In the genomic region with DNA sequence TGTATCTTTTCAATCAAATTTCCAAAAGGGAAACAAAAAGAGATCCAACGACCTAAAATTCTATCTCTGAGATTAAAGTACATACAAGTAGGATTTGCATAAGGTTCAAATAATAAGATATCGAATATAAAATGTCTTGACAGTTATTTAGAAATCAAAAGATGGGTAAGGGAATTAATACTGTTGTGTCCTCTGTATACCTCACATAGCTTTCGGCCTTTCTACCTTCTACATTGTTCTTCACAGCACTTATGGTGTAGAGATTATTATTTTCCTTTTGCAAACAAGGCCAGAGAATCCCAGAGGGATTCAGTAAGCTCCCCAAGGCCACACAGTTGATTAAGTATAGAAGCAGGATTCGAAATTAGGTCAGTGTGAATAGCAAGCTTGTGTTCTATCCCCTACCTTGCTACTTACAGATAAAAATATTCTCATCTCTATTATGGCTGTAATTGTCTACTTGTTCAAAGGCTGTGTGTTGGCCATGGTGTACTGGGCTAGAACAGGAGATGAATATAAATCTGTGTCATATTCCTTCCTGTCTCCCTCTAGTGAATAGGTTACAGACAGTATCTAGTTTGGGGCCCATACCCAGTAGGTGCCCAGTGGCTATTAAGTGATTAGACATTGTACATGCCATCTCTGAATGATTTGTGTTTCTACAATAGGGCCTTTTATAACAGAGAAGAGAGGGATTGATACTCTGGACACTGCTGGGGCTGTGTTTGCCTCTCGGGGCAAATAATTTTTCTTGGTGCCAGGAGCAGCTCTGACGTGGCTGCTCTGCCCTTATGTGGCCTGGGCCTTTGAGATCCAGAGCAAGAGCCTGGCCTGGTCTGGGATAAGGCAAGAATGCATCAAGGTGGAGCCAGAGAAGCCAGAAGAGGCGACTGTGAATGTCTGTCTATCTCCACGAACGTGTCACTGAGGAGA, we compare ENCODE assay signal across 11 cellular contexts.
A peak's percentile ranks its signal among the peaks of the same experiment; 100 is the strongest.
DNase-seq lines count a peak whose midpoint lies in the region; ATAC-seq and TF ChIP-seq lines count a peak whose summit lies in the region.
"Had no signal": no experiment of that assay in that cellular context is flagged by ENCODE, and none has a peak within 500 bp of the region (broad histone marks: within the 10 kb centered on the region; RNA-seq: fewer than 3 reads in every experiment).

No MANE protein-coding gene starts in this region.

- H3K4me3 Mint-ChIP-seq in mesothelial cell of epicardium = no peak overlapping the region
- H3K4me3 Mint-ChIP-seq: CD4-positive, CD25-positive, alpha-beta regulatory T cell had no signal

- intact Hi-C loops in body of pancreas (cut with DNase I) (no loop called here), sigmoid colon (cut with DNase I) (no loop called here)

- no peak for TF ChIP-seq EP300 in sigmoid colon (IDR thresholded peaks at IDR 0.05)

- H3K27ac ChIP-seq in body of pancreas (peak overlapping the region; percentile 46 to 81 (median 80)), sigmoid colon (peak overlapping the region in 3 of 4 donors; percentile 41 to 68 (median 67))

- DNase-seq in HCEC 1CT (peak; percentile 4), body of pancreas (no peak), hypothalamus (lab: John Stamatoyannopoulos, UW) (peak in 43 of 51 donors; percentile 2 to 82 (median 24)), sigmoid colon (no peak), mesothelial cell of epicardium (ENCODE audit: low spot score in 2 of 2, unreplicated experiment in 2 of 2) (no peak), NCI-H1048 (lab: John Stamatoyannopoulos, UW) (no peak)
- DNase-seq: activated CD4-positive, alpha-beta T cell treated with anti-CD3 and anti-CD28 coated beads, Interleukin-2, amount 50 U/mL, for 1 hour; activated naive CD4-positive, alpha-beta T cell; CD4-positive, CD25-positive, alpha-beta regulatory T cell had no signal

- TF ChIP-seq POLR2A in body of pancreas (IDR thresholded peaks at IDR 0.05) = no peak
- TF ChIP-seq POLR2A in sigmoid colon (IDR thresholded peaks at IDR 0.05) = no peak

- H3K4me1 ChIP-seq in body of pancreas (peaks cover 16% of the 10 kb centered on the region), sigmoid colon (peaks cover 0 to 16% (median 12%) of the 10 kb centered on the region in 4 donors)

- TF ChIP-seq CTCF in body of pancreas (IDR thresholded peaks at IDR 0.05) (no peak), sigmoid colon (IDR thresholded peaks at IDR 0.05) (no peak), mesothelial cell of epicardium (IDR thresholded peaks at IDR 0.05; ENCODE audit: unreplicated experiment) (no peak)

- H3K9me3 ChIP-seq in body of pancreas (no peaks in the 10 kb centered on the region), sigmoid colon (no peaks in the 10 kb centered on the region)

- no peak for ATAC-seq in body of pancreas
- no peak for ATAC-seq in HG03108 (IDR thresholded peaks at IDR 0.05; ENCODE audit: unreplicated experiment)
- no peak for ATAC-seq in GM18867 (IDR thresholded peaks at IDR 0.05; ENCODE audit: unreplicated experiment)

- H3K27me3 ChIP-seq in body of pancreas (no peaks in the 10 kb centered on the region), sigmoid colon (no peaks in the 10 kb centered on the region)

- no peaks in the 10 kb centered on the region for H3K36me3 ChIP-seq in body of pancreas (replicated peaks in 1 of 2; ENCODE audit: insufficient read depth in 1 of 2, low read depth in 2 of 2)
- H3K36me3 ChIP-seq in sigmoid colon = no peaks in the 10 kb centered on the region

- WGBS in body of pancreas, 2 donors = 70 to 74% methylated on average over 9 of the region's 9 CpGs
- 84 to 91% methylated on average over 9 of the region's 9 CpGs for WGBS in sigmoid colon, 2 donors

- H3K27ac Mint-ChIP-seq in mesothelial cell of epicardium = no peak overlapping the region
- H3K27ac Mint-ChIP-seq: CD4-positive, CD25-positive, alpha-beta regulatory T cell had no signal

- H3K27me3 Mint-ChIP-seq in mesothelial cell of epicardium (ENCODE audit: low read depth) = no peaks in the 10 kb centered on the region
- H3K27me3 Mint-ChIP-seq: CD4-positive, CD25-positive, alpha-beta regulatory T cell had no signal

- H3K4me3 ChIP-seq in body of pancreas (no peak overlapping the region), sigmoid colon (no peak overlapping the region)

- H3K4me1 Mint-ChIP-seq in mesothelial cell of epicardium = peaks cover 18% of the 10 kb centered on the region
- H3K4me1 Mint-ChIP-seq: CD4-positive, CD25-positive, alpha-beta regulatory T cell had no signal

- H3K36me3 Mint-ChIP-seq in mesothelial cell of epicardium = no peaks in the 10 kb centered on the region
- H3K36me3 Mint-ChIP-seq: CD4-positive, CD25-positive, alpha-beta regulatory T cell had no signal

- no peaks in the 10 kb centered on the region for H3K9me3 Mint-ChIP-seq in mesothelial cell of epicardium

Comparison
In these comparisons a context has a peak if more than half of its experiments do, and no peak if none do; other contexts are left out.
1. DNase-seq: peak in HCEC 1CT (single experiment) and hypothalamus (43 of 51); none in body of pancreas (0 of 4), sigmoid colon (single experiment), mesothelial cell of epicardium (0 of 2) and NCI-H1048 (single experiment).